ENCODE assay signal across 14 cellular contexts in the genomic region with DNA sequence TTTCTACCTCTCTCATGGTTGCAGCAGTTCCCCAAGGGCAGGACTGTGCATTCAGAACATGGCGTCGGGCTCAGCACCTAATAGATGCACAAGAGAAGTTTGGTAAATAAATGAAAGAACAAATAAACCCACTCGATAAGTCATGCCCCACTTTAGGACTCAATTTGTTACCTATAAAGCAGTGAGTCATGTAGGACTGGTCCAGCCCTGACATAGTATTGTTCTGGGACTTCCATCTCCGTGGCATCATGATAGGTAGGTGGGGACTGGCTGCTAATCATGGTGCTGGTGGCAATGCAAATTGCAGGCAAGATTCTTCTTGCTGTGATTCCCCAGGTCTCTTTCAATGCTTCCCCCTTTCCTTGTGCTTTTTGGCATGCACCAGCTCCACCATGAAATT.
A peak's percentile ranks its signal among the peaks of the same experiment; 100 is the strongest.
DNase-seq lines count a peak whose midpoint lies in the region; ATAC-seq and TF ChIP-seq lines count a peak whose summit lies in the region.
"Had no signal": no experiment of that assay in that cellular context is flagged by ENCODE, and none has a peak within 500 bp of the region (broad histone marks: within the 10 kb centered on the region; RNA-seq: fewer than 3 reads in every experiment).

No MANE protein-coding gene starts in this region.

- H3K9me3 ChIP-seq in heart right ventricle: no peaks in the 10 kb centered on the region
- H3K9me3 ChIP-seq: HAP-1 had no signal

- H3K27me3 Mint-ChIP-seq in endothelial cell (ENCODE audit: unreplicated experiment): peaks cover 6% of the 10 kb centered on the region

- H3K36me3 ChIP-seq in kidney epithelial cell (ENCODE audit: control insufficient read depth, insufficient read depth, low read length) (no peaks in the 10 kb centered on the region), heart right ventricle (no peaks in the 10 kb centered on the region)
- H3K36me3 ChIP-seq: HAP-1 had no signal

- intact Hi-C loops in heart right ventricle (cut with DNase I): no loop called here

- 73% methylated on average over 4 of the region's 4 CpGs for WGBS in heart right ventricle, 2 donors

- no peak for TF ChIP-seq CTCF in endothelial cell (IDR thresholded peaks at IDR 0.05; ENCODE audit: unreplicated experiment)
- TF ChIP-seq CTCF in kidney epithelial cell (IDR thresholded peaks at IDR 0.05; ENCODE audit: insufficient read depth, low read length, poor library complexity, severe bottlenecking): no peak
- TF ChIP-seq CTCF in heart right ventricle (IDR thresholded peaks at IDR 0.05): no peak

- no peaks in the 10 kb centered on the region for H3K9me3 Mint-ChIP-seq in endothelial cell (ENCODE audit: unreplicated experiment)
- H3K9me3 Mint-ChIP-seq: CD4-positive, alpha-beta memory T cell had no signal

- H3K27me3 ChIP-seq in kidney epithelial cell (ENCODE audit: control insufficient read depth, insufficient read depth, low read length) (no peaks in the 10 kb centered on the region), heart right ventricle (no peaks in the 10 kb centered on the region)

- no peak for ATAC-seq in heart right ventricle

- H3K27ac ChIP-seq in heart right ventricle: no peak overlapping the region

- H3K27ac Mint-ChIP-seq in endothelial cell (ENCODE audit: unreplicated experiment): no peak overlapping the region
- H3K27ac Mint-ChIP-seq: CD4-positive, alpha-beta memory T cell had no signal

- DNase-seq in NCI-H69 (lab: John Stamatoyannopoulos, UW) (peak; percentile 14), endothelial cell (ENCODE audit: low spot score) (no peak), kidney epithelial cell (ENCODE audit: low read depth) (peak; percentile 18), germinal center (ENCODE audit: low spot score) (no peak), heart right ventricle (no peak)
- no peak for DNase-seq in activated CD4-positive, CD25-positive, alpha-beta regulatory T cell treated with anti-CD3 and anti-CD28 coated beads, Interleukin-2, amount 50 U/mL, for 72 hours
- no peak for DNase-seq in stimulated activated CD4-positive, alpha-beta T cell treated with anti-CD3 and anti-CD28 coated beads, Interleukin-15, amount 100 ng/mL, for 24 hours
- DNase-seq: C1 segment of cervical spinal cord; CD4-positive, alpha-beta memory T cell; COR-L47; DMS153; DND-41; GOT3 had no signal

- H3K36me3 Mint-ChIP-seq in endothelial cell (ENCODE audit: low read depth, unreplicated experiment): peaks cover 22% of the 10 kb centered on the region
- H3K36me3 Mint-ChIP-seq: CD4-positive, alpha-beta memory T cell had no signal

- H3K4me1 ChIP-seq in heart right ventricle: peaks cover 0 to 44% (median 8%) of the 10 kb centered on the region in 9 donors

- H3K4me1 Mint-ChIP-seq in endothelial cell (ENCODE audit: unreplicated experiment): peaks cover 23% of the 10 kb centered on the region
- H3K4me1 Mint-ChIP-seq: CD4-positive, alpha-beta memory T cell had no signal

- peak overlapping the region; percentile 27 for H3K4me3 Mint-ChIP-seq in endothelial cell (ENCODE audit: unreplicated experiment)

- H3K4me3 ChIP-seq in kidney epithelial cell (ENCODE audit: low read depth, low read length) (no peak overlapping the region), heart right ventricle (no peak overlapping the region)
- H3K4me3 ChIP-seq: HAP-1 had no signal

Comparison
In these comparisons a context has a peak if more than half of its experiments do, and no peak if none do; other contexts are left out.
1. DNase-seq: peak in NCI-H69 (single experiment) and kidney epithelial cell (single experiment); none in endothelial cell (single experiment), germinal center (single experiment), activated CD4-positive, CD25-positive, alpha-beta regulatory T cell treated with anti-CD3 and anti-CD28 coated beads, Interleukin-2, amount 50 U/mL, for 72 hours (single experiment), heart right ventricle (0 of 2) and stimulated activated CD4-positive, alpha-beta T cell treated with anti-CD3 and anti-CD28 coated beads, Interleukin-15, amount 100 ng/mL, for 24 hours (single experiment).